ENCODE assay signal across 36 cellular contexts in the genomic region with DNA sequence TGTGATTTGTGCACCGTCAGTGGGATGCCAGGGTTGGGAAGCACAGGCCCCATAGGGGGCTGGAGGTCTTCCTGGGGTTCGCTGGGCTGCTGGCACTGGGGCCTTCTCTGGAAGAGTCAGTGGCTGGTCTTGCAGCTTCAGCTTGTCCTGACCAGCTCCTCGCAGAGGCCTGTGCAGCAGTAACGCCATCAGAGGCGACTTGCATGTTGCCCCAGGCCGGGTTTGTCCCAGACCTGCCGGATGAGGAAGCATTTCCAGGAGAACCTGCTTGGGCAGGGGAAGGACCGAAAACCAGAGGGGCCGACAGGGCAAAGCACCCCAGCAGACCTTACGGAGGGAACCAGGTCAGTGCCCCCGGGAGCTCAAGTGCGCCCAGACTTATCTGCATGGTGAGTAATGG. TPM values are rescaled to one million over a fixed set of nuclear protein-coding genes. Genes with fewer than 3 reads are reported as not detected.
"Had no signal": no experiment of that assay in that cellular context is flagged by ENCODE, and none has a peak within 500 bp of the region (broad histone marks: within the 10 kb centered on the region; RNA-seq: fewer than 3 reads in every experiment).

No MANE protein-coding gene starts in this region.

- ATAC-seq: activated CD8-positive, alpha-beta T cell treated with anti-CD3 and anti-CD28 coated beads for 36 hours; activated naive CD4-positive, alpha-beta T cell treated with anti-CD3 and anti-CD28 coated beads, Interleukin-2, amount 50 U/mL, for 72 hours; activated T-cell treated with anti-CD3 and anti-CD28 coated beads, Interleukin-2, amount 50 U/mL, for 4 hours; activated T-cell treated with anti-CD3 and anti-CD28 coated beads, Interleukin-2, amount 50 U/mL, for 72 hours; activated T-helper 17 cell treated with anti-CD3 and anti-CD28 coated beads, Interleukin-2, amount 50 U/mL, for 72 hours; body of pancreas; T-cell had no signal

- H3K36me3 Mint-ChIP-seq: activated CD4-positive, alpha-beta memory T cell treated with anti-CD3 and anti-CD28 coated beads for 36 hours; activated naive CD8-positive, alpha-beta T cell treated with anti-CD3 and anti-CD28 coated beads for 36 hours; T-cell had no signal

- H3K4me1 ChIP-seq: adrenal gland, body of pancreas, breast epithelium had no signal

- H3K4me3 Mint-ChIP-seq: activated B cell treated with CpG ODN at 0.5 μM for 24 hours; activated CD4-positive, alpha-beta memory T cell treated with anti-CD3 and anti-CD28 coated beads for 36 hours; activated CD4-positive, alpha-beta T cell treated with anti-CD3 and anti-CD28 coated beads, Interleukin-2, amount 10 ng/mL, durations not matched to agents 24 days and 14 days; activated CD8-positive, alpha-beta T cell treated with anti-CD3 and anti-CD28 coated beads for 36 hours; activated naive CD4-positive, alpha-beta T cell treated with anti-CD3 and anti-CD28 coated beads for 36 hours; activated naive CD8-positive, alpha-beta T cell treated with anti-CD3 and anti-CD28 coated beads for 36 hours; activated T-cell treated with anti-CD3 and anti-CD28 coated beads, Interleukin-2, amount 50 U/mL, for 4 hours; activated T-cell treated with anti-CD3 and anti-CD28 coated beads, Interleukin-2, amount 50 U/mL, for 72 hours; activated T-helper 1 cell treated with anti-CD3 and anti-CD28 coated beads, Interleukin-12 subunit alpha, Interleukin-12 subunit beta, Interleukin-2, Interleukin-4 antibody, amounts not matched to agents 30 ng/mL and 10 ng/mL and 1 ng/mL, durations not matched to agents 14 hours and 24 hours and 36 hours; activated T-helper 17 cell treated with anti-CD3 and anti-CD28 coated beads, Interleukin-2, amount 50 U/mL, for 72 hours; T-cell; T-helper 2 cell treated with Interferon-gamma antibody and Interleukin-4, amounts not matched to agents 5 μg/mL and 100 μg/mL, for 36 hours had no signal

- H3K4me1 Mint-ChIP-seq: activated B cell treated with CpG ODN at 0.5 μM for 24 hours; activated CD4-positive, alpha-beta T cell treated with anti-CD3 and anti-CD28 coated beads, Interleukin-2, amount 10 ng/mL, durations not matched to agents 24 days and 14 days; activated naive CD8-positive, alpha-beta T cell treated with anti-CD3 and anti-CD28 coated beads for 36 hours; activated T-helper 17 cell treated with anti-CD3 and anti-CD28 coated beads, Interleukin-2, amount 50 U/mL, for 72 hours; T-cell had no signal

- H3K27me3 ChIP-seq: adrenal gland, brain microvascular endothelial cell, breast epithelium had no signal

- H3K27me3 Mint-ChIP-seq: activated B cell treated with CpG ODN at 0.5 μM for 24 hours; activated CD4-positive, alpha-beta memory T cell treated with anti-CD3 and anti-CD28 coated beads for 36 hours; activated CD4-positive, alpha-beta T cell treated with anti-CD3 and anti-CD28 coated beads, Interleukin-2, amount 10 ng/mL, durations not matched to agents 24 days and 14 days; activated naive CD8-positive, alpha-beta T cell treated with anti-CD3 and anti-CD28 coated beads for 36 hours; activated T-helper 17 cell treated with anti-CD3 and anti-CD28 coated beads, Interleukin-2, amount 50 U/mL, for 72 hours; T-cell had no signal

- H3K27ac Mint-ChIP-seq: activated B cell treated with CpG ODN at 0.5 μM for 24 hours; activated CD4-positive, alpha-beta memory T cell treated with anti-CD3 and anti-CD28 coated beads for 36 hours; activated CD4-positive, alpha-beta T cell treated with anti-CD3 and anti-CD28 coated beads, Interleukin-2, amount 10 ng/mL, durations not matched to agents 24 days and 14 days; activated CD8-positive, alpha-beta T cell treated with anti-CD3 and anti-CD28 coated beads for 36 hours; activated naive CD4-positive, alpha-beta T cell treated with anti-CD3 and anti-CD28 coated beads for 36 hours; activated naive CD4-positive, alpha-beta T cell treated with anti-CD3 and anti-CD28 coated beads, Interleukin-2, amount 50 U/mL, for 72 hours; activated naive CD8-positive, alpha-beta T cell treated with anti-CD3 and anti-CD28 coated beads for 36 hours; activated T-cell treated with anti-CD3 and anti-CD28 coated beads, Interleukin-2, amount 50 U/mL, for 72 hours; activated T-helper 1 cell treated with anti-CD3 and anti-CD28 coated beads, Interleukin-12 subunit alpha, Interleukin-12 subunit beta, Interleukin-2, Interleukin-4 antibody, amounts not matched to agents 30 ng/mL and 10 ng/mL and 1 ng/mL, durations not matched to agents 14 hours and 24 hours and 36 hours; activated T-helper 17 cell treated with anti-CD3 and anti-CD28 coated beads, Interleukin-2, amount 50 U/mL, for 72 hours; T-cell; T-helper 2 cell treated with Interferon-gamma antibody and Interleukin-4, amounts not matched to agents 5 μg/mL and 100 μg/mL, for 36 hours had no signal

- H3K27ac ChIP-seq: adrenal gland, body of pancreas, brain microvascular endothelial cell, breast epithelium, VCaP had no signal

- H3K36me3 ChIP-seq: adrenal gland, brain microvascular endothelial cell, breast epithelium had no signal

- DNase-seq: activated B cell treated with CpG ODN at 0.5 μM for 24 hours; activated CD4-positive, alpha-beta memory T cell treated with anti-CD3 and anti-CD28 coated beads for 36 hours; activated CD4-positive, alpha-beta T cell treated with anti-CD3 and anti-CD28 coated beads for 4 hours; activated CD4-positive, alpha-beta T cell treated with anti-CD3 and anti-CD28 coated beads, Interleukin-2, amount 10 ng/mL, durations not matched to agents 24 days and 14 days; activated CD4-positive, alpha-beta T cell treated with anti-CD3 and anti-CD28 coated beads, Interleukin-2, amount 50 U/mL, for 1 hour; activated CD4-positive, alpha-beta T cell treated with anti-CD3 and anti-CD28 coated beads, Interleukin-2, amount 50 U/mL, for 4 hours; activated CD4-positive, CD25-positive, alpha-beta regulatory T cell treated with anti-CD3 and anti-CD28 coated beads, Interleukin-2, amount 50 U/mL, for 72 hours; activated CD8-positive, alpha-beta memory T cell treated with anti-CD3 and anti-CD28 coated beads, Interleukin-2, amount 50 U/mL, for 4 hours; activated CD8-positive, alpha-beta T cell treated with anti-CD3 and anti-CD28 coated beads for 36 hours; activated effector memory CD4-positive, alpha-beta T cell treated with anti-CD3 and anti-CD28 coated beads, Interleukin-2, amount 50 U/mL, for 16 hours; activated gamma-delta T cell treated with Interleukin-2 at 50 U/mL for 16 hours; activated naive CD4-positive, alpha-beta T cell; activated naive CD4-positive, alpha-beta T cell treated with anti-CD3 and anti-CD28 coated beads for 36 hours; activated naive CD4-positive, alpha-beta T cell treated with anti-CD3 and anti-CD28 coated beads, Interleukin-2, amount 50 U/mL, for 16 hours; activated naive CD8-positive, alpha-beta T cell treated with anti-CD3 and anti-CD28 coated beads for 36 hours; activated T-cell treated with anti-CD3 and anti-CD28 coated beads for 4 hours; activated T-cell treated with anti-CD3 and anti-CD28 coated beads, Interleukin-2, amount 50 U/mL, for 1 hour; activated T-cell treated with anti-CD3 and anti-CD28 coated beads, Interleukin-2, amount 50 U/mL, for 4 hours; activated T-cell treated with anti-CD3 and anti-CD28 coated beads, Interleukin-2, amount 50 U/mL, for 72 hours; adrenal gland; amniotic stem cell; aorta; body of pancreas; brain microvascular endothelial cell; central memory CD4-positive, alpha-beta T cell; T-cell; T-helper 2 cell; T-helper 9 cell had no signal

- H3K4me3 ChIP-seq: adrenal gland, body of pancreas, breast epithelium had no signal

- H3K9me3 ChIP-seq: adrenal gland, body of pancreas, breast epithelium had no signal

RNA-seq across cellular contexts. Expression of a gene that starts 54.7 kb away (rescaled TPM):
- total RNA-seq: activated B cell treated with CpG ODN at 0.5 μM for 24 hours; activated CD4-positive, alpha-beta memory T cell treated with anti-CD3 and anti-CD28 coated beads for 36 hours; activated CD4-positive, alpha-beta T cell treated with anti-CD3 and anti-CD28 coated beads, Interleukin-2, amount 10 ng/mL, durations not matched to agents 24 days and 14 days; activated CD8-positive, alpha-beta memory T cell treated with anti-CD3 and anti-CD28 coated beads for 36 hours; activated CD8-positive, alpha-beta T cell treated with anti-CD3 and anti-CD28 coated beads for 36 hours; activated naive CD4-positive, alpha-beta T cell treated with anti-CD3 and anti-CD28 coated beads for 36 hours; activated naive CD4-positive, alpha-beta T cell treated with anti-CD3 and anti-CD28 coated beads, Interleukin-2, amount 50 U/mL, for 72 hours; activated naive CD8-positive, alpha-beta T cell treated with anti-CD3 and anti-CD28 coated beads for 36 hours; activated T-cell treated with anti-CD3 and anti-CD28 coated beads, Interleukin-2, amount 50 U/mL, for 72 hours; activated T-helper 1 cell treated with anti-CD3 and anti-CD28 coated beads, Interleukin-12 subunit alpha, Interleukin-12 subunit beta, Interleukin-2, Interleukin-4 antibody, amounts not matched to agents 30 ng/mL and 10 ng/mL and 1 ng/mL, durations not matched to agents 14 hours and 24 hours and 36 hours; activated T-helper 17 cell treated with anti-CD3 and anti-CD28 coated beads, Interleukin-2, amount 50 U/mL, for 72 hours; T-helper 1 cell treated with Interleukin-12 subunit alpha and Interleukin-12 subunit beta and Interleukin-4 antibody, amounts not matched to agents 30 ng/mL and 1 ng/mL, for 36 hours had no signal
